Comparison of ENCODE assay signal across 1 cellular context in the genomic region with DNA sequence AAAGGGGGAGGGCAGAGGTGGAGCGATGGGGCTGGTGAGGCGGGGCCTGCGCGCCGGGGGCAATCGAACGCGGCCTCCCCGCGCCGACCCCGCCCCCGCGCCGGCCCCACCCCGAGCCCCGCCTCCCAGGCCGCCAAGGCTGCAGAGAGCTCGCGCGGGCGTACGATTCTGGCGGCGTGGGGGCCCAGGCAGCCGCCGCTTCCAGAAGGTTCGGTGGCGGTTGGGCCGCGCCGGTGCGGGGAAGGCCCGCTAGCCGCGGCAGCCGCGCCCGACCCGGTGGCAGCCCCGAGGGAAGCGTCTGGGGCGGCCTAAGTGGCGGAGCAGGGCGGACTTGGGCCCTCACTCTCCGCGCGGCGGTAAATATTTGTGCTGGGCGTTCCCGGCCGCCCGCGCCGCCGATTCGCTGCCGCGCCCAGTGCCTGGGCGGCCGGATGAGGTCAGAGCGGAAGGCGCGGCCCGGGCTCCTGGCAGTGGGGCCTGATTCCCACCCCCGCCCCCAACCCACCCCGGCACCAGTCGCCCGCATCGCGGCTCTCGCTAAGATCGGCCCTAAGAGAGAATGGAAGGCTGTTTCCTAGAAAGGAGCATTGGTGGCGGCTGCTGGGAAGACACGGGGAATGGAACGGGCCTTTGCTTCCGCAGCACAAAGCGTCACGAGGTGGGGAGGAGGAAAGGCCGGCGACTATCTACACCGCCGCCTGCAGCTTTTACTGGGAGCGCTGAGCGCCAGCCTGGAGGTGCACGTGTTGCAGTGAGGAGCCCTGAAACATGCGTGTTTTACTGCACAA.
A peak's percentile ranks its signal among the peaks of the same experiment; 100 is the strongest.
TF ChIP-seq lines count a peak whose summit lies in the region.

A gene with protein sequence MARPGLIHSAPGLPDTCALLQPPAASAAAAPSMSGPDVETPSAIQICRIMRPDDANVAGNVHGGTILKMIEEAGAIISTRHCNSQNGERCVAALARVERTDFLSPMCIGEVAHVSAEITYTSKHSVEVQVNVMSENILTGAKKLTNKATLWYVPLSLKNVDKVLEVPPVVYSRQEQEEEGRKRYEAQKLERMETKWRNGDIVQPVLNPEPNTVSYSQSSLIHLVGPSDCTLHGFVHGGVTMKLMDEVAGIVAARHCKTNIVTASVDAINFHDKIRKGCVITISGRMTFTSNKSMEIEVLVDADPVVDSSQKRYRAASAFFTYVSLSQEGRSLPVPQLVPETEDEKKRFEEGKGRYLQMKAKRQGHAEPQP (minus strand): TSS at position 368 of the 788 bp plus-strand sequence. CDS start 368 bp downstream, outside the sequence.

TF ChIP-seq in IMR-90, 13 proteins besides CTCF, POLR2A, EP300 and RAD21:
- TF ChIP-seq BHLHE40 (IDR thresholded peaks at IDR 0.05; ENCODE audit: low read depth, low read length): peak; percentile 73; the same call in 1 of the 2 replicates
- TF ChIP-seq, protein P1, sequence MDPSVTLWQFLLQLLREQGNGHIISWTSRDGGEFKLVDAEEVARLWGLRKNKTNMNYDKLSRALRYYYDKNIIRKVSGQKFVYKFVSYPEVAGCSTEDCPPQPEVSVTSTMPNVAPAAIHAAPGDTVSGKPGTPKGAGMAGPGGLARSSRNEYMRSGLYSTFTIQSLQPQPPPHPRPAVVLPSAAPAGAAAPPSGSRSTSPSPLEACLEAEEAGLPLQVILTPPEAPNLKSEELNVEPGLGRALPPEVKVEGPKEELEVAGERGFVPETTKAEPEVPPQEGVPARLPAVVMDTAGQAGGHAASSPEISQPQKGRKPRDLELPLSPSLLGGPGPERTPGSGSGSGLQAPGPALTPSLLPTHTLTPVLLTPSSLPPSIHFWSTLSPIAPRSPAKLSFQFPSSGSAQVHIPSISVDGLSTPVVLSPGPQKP (IDR thresholded peaks at IDR 0.05; ENCODE audit: borderline replicate concordance, low read depth, low read length): no peak
- TF ChIP-seq CHD1 (IDR thresholded peaks at IDR 0.05; ENCODE audit: low read depth, low read length): no peak
- no peak for TF ChIP-seq SMC3 (IDR thresholded peaks at IDR 0.05; ENCODE audit: low read depth, low read length)
- TF ChIP-seq RCOR1 (IDR thresholded peaks at IDR 0.05; ENCODE audit: insufficient replicate concordance, low read length): no peak
- 0 out of 2 replicates have a peak, but pooled peaks have one; percentile 67 for TF ChIP-seq MAZ (IDR thresholded peaks at IDR 0.05; ENCODE audit: borderline replicate concordance, low read depth, low read length)
- TF ChIP-seq MAFK (IDR thresholded peaks at IDR 0.05; ENCODE audit: low read depth, low read length): no peak
- TF ChIP-seq, protein P2, sequence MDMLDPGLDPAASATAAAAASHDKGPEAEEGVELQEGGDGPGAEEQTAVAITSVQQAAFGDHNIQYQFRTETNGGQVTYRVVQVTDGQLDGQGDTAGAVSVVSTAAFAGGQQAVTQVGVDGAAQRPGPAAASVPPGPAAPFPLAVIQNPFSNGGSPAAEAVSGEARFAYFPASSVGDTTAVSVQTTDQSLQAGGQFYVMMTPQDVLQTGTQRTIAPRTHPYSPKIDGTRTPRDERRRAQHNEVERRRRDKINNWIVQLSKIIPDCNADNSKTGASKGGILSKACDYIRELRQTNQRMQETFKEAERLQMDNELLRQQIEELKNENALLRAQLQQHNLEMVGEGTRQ (IDR thresholded peaks at IDR 0.05; ENCODE audit: low read depth, low read length): peak; percentile 69
- TF ChIP-seq RFX5 (IDR thresholded peaks at IDR 0.05; ENCODE audit: low read depth, low read length): no peak
- TF ChIP-seq CEBPB (IDR thresholded peaks at IDR 0.05; ENCODE audit: low read depth, low read length): no peak
- TF ChIP-seq MXI1 (IDR thresholded peaks at IDR 0.05; ENCODE audit: borderline replicate concordance, low read depth, low read length): peak; percentile 93
- TF ChIP-seq FOS (IDR thresholded peaks at IDR 0.05; ENCODE audit: low read depth, low read length): no peak
- no peak for TF ChIP-seq NFE2L2 (IDR thresholded peaks at IDR 0.05; ENCODE audit: low read depth, low read length)
